ENCODE assay signal across 8 cellular contexts in genomic region chr16:3610698-3611144, GRCh38. TPM values are rescaled to one million over a fixed set of nuclear protein-coding genes. Genes with fewer than 3 reads are reported as not detected.
DNase-seq lines count a peak whose midpoint lies in the region; ATAC-seq, FAIRE-seq and TF ChIP-seq lines count a peak whose summit lies in the region.

No MANE protein-coding gene starts in this region.

- H3K27ac Mint-ChIP-seq in activated naive CD8-positive, alpha-beta T cell treated with anti-CD3 and anti-CD28 coated beads, Interleukin-2, amount 10 ng/mL, durations not matched to agents 7 days and 5 days, result peak overlapping the region; percentile 73

- intact Hi-C loops in HCT116 (cut with micrococcal nuclease), result no loop called here
- intact Hi-C loops in kidney (cut with DNase I), result no loop called here

- FAIRE-seq in kidney (lab: Jason Lieb, UNC), result no peak

- H3K36me3 Mint-ChIP-seq in activated naive CD8-positive, alpha-beta T cell treated with anti-CD3 and anti-CD28 coated beads, Interleukin-2, amount 10 ng/mL, durations not matched to agents 7 days and 5 days, result peaks cover 36% of the 10 kb centered on the region

- H3K9ac ChIP-seq in HCT116 (ENCODE audit: low read length), result peak overlapping the region; percentile 78
- peak overlapping the region; percentile 2 to 78 for H3K9ac ChIP-seq in kidney (ENCODE audit: low read length in 2 of 2)
- H3K9ac ChIP-seq in subcutaneous abdominal adipose tissue (ENCODE audit: low read length in 5 of 5), result peak overlapping the region; percentile 63 to 98 (median 95)

- H3K79me2 ChIP-seq in HCT116 (ENCODE audit: insufficient read depth, low read length), result peaks cover 41% of the 10 kb centered on the region

- BruUV-seq in HCT116 (replicated peaks; lab: Mats Ljungman, UMichigan), result no TSS peak

- CTCF ChIA-PET in HCT116 (lab: Charles Lee), result no interaction called here

- H3K9me3 ChIP-seq in HCT116 (ENCODE audit: control insufficient read depth in 1 of 2, insufficient read depth in 1 of 2, low read depth in 1 of 2, low read length in 2 of 2) (no peaks in the 10 kb centered on the region), kidney (ENCODE audit: control insufficient read depth in 1 of 2, low read length in 2 of 2) (no peaks in the 10 kb centered on the region), subcutaneous abdominal adipose tissue (ENCODE audit: control insufficient read depth in 5 of 5, low read length in 5 of 5) (no peaks in the 10 kb centered on the region)

- no peak for DNase-seq in AG09309 (ENCODE audit: low read depth)
- DNase-seq in HCT116 (ENCODE audit: low read depth, low spot score), result no peak
- no peak for DNase-seq in activated naive CD8-positive, alpha-beta T cell treated with anti-CD3 and anti-CD28 coated beads, Interleukin-2, amount 10 ng/mL, durations not matched to agents 7 days and 5 days
- no peak for DNase-seq in kidney
- DNase-seq in NCI-H2171 (lab: John Stamatoyannopoulos, UW), result no peak
- DNase-seq in NCI-H2196 (lab: John Stamatoyannopoulos, UW; ENCODE audit: unreplicated experiment), result no peak
- DNase-seq in DMS79 treated with DMSO at 0.1 percent for 48 hours (lab: John Stamatoyannopoulos, UW), result no peak

- no peak; the same call in 1 of the 2 replicates for ATAC-seq in HCT116
- no peak for ATAC-seq in activated naive CD8-positive, alpha-beta T cell treated with anti-CD3 and anti-CD28 coated beads, Interleukin-2, amount 10 ng/mL, durations not matched to agents 7 days and 5 days (ENCODE audit: low read depth)

- RAD21 ChIA-PET in HCT116 (lab: Charles Lee; ENCODE audit: low non-redundant PET in 1 of 2, low total read pairs in 2 of 2, uncharacterized antibody in 2 of 2, unreplicated experiment in 2 of 2), result no interaction called here

- H3K9me3 Mint-ChIP-seq in activated naive CD8-positive, alpha-beta T cell treated with anti-CD3 and anti-CD28 coated beads, Interleukin-2, amount 10 ng/mL, durations not matched to agents 7 days and 5 days, result no peaks in the 10 kb centered on the region

- H3K27me3 ChIP-seq in HCT116 (ENCODE audit: insufficient read depth, low read length), result no peaks in the 10 kb centered on the region
- H3K27me3 ChIP-seq in subcutaneous abdominal adipose tissue (ENCODE audit: control insufficient read depth in 5 of 5, insufficient read depth in 4 of 5, low read length in 5 of 5), result no peaks in the 10 kb centered on the region

- no peak overlapping the region for H2AFZ ChIP-seq in HCT116 (ENCODE audit: low read depth, low read length, poor library complexity, severe bottlenecking)

- peaks cover 53% of the 10 kb centered on the region for H3K4me1 Mint-ChIP-seq in activated naive CD8-positive, alpha-beta T cell treated with anti-CD3 and anti-CD28 coated beads, Interleukin-2, amount 10 ng/mL, durations not matched to agents 7 days and 5 days

- peak overlapping the region; percentile 89 for H3K4me2 ChIP-seq in HCT116 (ENCODE audit: low read length)

- H3K4me1 ChIP-seq in HCT116 (ENCODE audit: control insufficient read depth in 1 of 2, insufficient read depth in 2 of 2, low read length in 2 of 2), result peaks cover 5 to 14% of the 10 kb centered on the region in 2 experiments; a peak in 3 of 4 replicates
- H3K4me1 ChIP-seq in kidney (ENCODE audit: control insufficient read depth in 1 of 2, insufficient read depth in 1 of 2, low read depth in 1 of 2, low read length in 2 of 2), result peaks cover 3 to 6% of the 10 kb centered on the region in 2 donors
- H3K4me1 ChIP-seq in subcutaneous abdominal adipose tissue (ENCODE audit: control insufficient read depth in 5 of 5, insufficient read depth in 5 of 5, low read length in 5 of 5), result peaks cover 0 to 29% (median 23%) of the 10 kb centered on the region in 5 donors

- H3K27ac ChIP-seq in HCT116 (ENCODE audit: low read depth, low read length), result peak overlapping the region; percentile 84
- no peak overlapping the region for H3K27ac ChIP-seq in kidney (ENCODE audit: low read depth in 2 of 2, low read length in 2 of 2)
- H3K27ac ChIP-seq in subcutaneous abdominal adipose tissue (ENCODE audit: low read depth, low read length), result peak overlapping the region; percentile 65

- no peaks in the 10 kb centered on the region for H3K9me2 ChIP-seq in HCT116 (ENCODE audit: insufficient read depth)

- H3K4me3 Mint-ChIP-seq in activated naive CD8-positive, alpha-beta T cell treated with anti-CD3 and anti-CD28 coated beads, Interleukin-2, amount 10 ng/mL, durations not matched to agents 7 days and 5 days, result peak overlapping the region; percentile 100

- TF ChIP-seq POLR2A in HCT116 (IDR thresholded peaks at IDR 0.05; ENCODE audit: borderline replicate concordance, extremely low read depth, insufficient read depth, insufficient read length), result no peak

- no peak for TF ChIP-seq RAD21 in HCT116 (IDR thresholded peaks at IDR 0.05; ENCODE audit: low read depth)

- TF ChIP-seq CTCF in AG09309 (IDR thresholded peaks at IDR 0.05; ENCODE audit: control insufficient read depth, insufficient read depth, low read depth, low read length, missing control alignments) (no peak), HCT116 (IDR thresholded peaks at IDR 0.05 in 2 of 3, conservative IDR thresholded peaks at IDR 0.05 in 1 of 3; ENCODE audit: borderline replicate concordance in 1 of 3, insufficient read depth in 1 of 3, low read depth in 2 of 3, low read length in 2 of 3) (no peak), kidney (IDR thresholded peaks at IDR 0.05; ENCODE audit: borderline replicate concordance, extremely low read depth, insufficient read depth) (no peak)

- no peaks in the 10 kb centered on the region for H4K20me1 ChIP-seq in HCT116 (ENCODE audit: insufficient read depth)

- H3K36me3 ChIP-seq in HCT116 (ENCODE audit: control insufficient read depth in 1 of 2, insufficient read depth in 2 of 2, low read length in 2 of 2) (peaks cover 0 to 9% of the 10 kb centered on the region in 2 experiments; a peak in 2 of 4 replicates), kidney (ENCODE audit: control insufficient read depth in 1 of 2, insufficient read depth in 2 of 2, low read length in 2 of 2) (peaks cover 0 to 3% of the 10 kb centered on the region in 2 donors), subcutaneous abdominal adipose tissue (ENCODE audit: control insufficient read depth in 5 of 5, insufficient read depth in 5 of 5, low read length in 5 of 5) (peaks cover 0 to 4% (median 3%) of the 10 kb centered on the region in 5 donors)

- no peaks in the 10 kb centered on the region for H3K27me3 Mint-ChIP-seq in activated naive CD8-positive, alpha-beta T cell treated with anti-CD3 and anti-CD28 coated beads, Interleukin-2, amount 10 ng/mL, durations not matched to agents 7 days and 5 days

- POLR2A ChIA-PET in HCT116 (lab: Charles Lee), result no interaction called here
- POLR2A ChIA-PET in activated naive CD8-positive, alpha-beta T cell treated with anti-CD3 and anti-CD28 coated beads, Interleukin-2, amount 10 ng/mL, durations not matched to agents 7 days and 5 days (lab: Charles Lee), result interaction anchor here (0.7 kb wide), 1 partner anchor 31 kb away, joined by 4 read pairs; no protein-coding TSS in a partner anchor

- H3K4me3 ChIP-seq in AG09309 (ENCODE audit: control insufficient read depth, low read depth, low read length) (peak overlapping the region; percentile 85), HCT116 (replicated peaks in 1 of 2; ENCODE audit: low read depth in 1 of 2, low read length in 2 of 2) (peak overlapping the region; percentile 92 to 97), kidney (ENCODE audit: low read length in 2 of 2) (peak overlapping the region; percentile 60 to 94), subcutaneous abdominal adipose tissue (ENCODE audit: low read depth in 1 of 5, low read length in 5 of 5) (peak overlapping the region; percentile 82 to 97 (median 89))

TF ChIP-seq in HCT116, 20 proteins besides CTCF, POLR2A, EP300 and RAD21 (continues in another document):
- TF ChIP-seq, protein P1, sequence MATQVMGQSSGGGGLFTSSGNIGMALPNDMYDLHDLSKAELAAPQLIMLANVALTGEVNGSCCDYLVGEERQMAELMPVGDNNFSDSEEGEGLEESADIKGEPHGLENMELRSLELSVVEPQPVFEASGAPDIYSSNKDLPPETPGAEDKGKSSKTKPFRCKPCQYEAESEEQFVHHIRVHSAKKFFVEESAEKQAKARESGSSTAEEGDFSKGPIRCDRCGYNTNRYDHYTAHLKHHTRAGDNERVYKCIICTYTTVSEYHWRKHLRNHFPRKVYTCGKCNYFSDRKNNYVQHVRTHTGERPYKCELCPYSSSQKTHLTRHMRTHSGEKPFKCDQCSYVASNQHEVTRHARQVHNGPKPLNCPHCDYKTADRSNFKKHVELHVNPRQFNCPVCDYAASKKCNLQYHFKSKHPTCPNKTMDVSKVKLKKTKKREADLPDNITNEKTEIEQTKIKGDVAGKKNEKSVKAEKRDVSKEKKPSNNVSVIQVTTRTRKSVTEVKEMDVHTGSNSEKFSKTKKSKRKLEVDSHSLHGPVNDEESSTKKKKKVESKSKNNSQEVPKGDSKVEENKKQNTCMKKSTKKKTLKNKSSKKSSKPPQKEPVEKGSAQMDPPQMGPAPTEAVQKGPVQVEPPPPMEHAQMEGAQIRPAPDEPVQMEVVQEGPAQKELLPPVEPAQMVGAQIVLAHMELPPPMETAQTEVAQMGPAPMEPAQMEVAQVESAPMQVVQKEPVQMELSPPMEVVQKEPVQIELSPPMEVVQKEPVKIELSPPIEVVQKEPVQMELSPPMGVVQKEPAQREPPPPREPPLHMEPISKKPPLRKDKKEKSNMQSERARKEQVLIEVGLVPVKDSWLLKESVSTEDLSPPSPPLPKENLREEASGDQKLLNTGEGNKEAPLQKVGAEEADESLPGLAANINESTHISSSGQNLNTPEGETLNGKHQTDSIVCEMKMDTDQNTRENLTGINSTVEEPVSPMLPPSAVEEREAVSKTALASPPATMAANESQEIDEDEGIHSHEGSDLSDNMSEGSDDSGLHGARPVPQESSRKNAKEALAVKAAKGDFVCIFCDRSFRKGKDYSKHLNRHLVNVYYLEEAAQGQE (IDR thresholded peaks at IDR 0.05; ENCODE audit: low read depth), result no peak
- TF ChIP-seq CBX3 (IDR thresholded peaks at IDR 0.05; ENCODE audit: low read depth) (no peak), ZFX (IDR thresholded peaks at IDR 0.05) (no peak)

RNA-seq across cellular contexts. Expression of gene SLX4, which starts 0.7 kb away (rescaled TPM):
- 7.0 TPM for total RNA-seq in HCT116 (2021; ENCODE audit: unreplicated experiment)
- 4.2 and 4.3 TPM in 2 replicates for polyA plus RNA-seq in HCT116 (2012)
- 10 to 100 TPM; 16.8 to 16.9 TPM for total RNA-seq in activated naive CD8-positive, alpha-beta T cell treated with anti-CD3 and anti-CD28 coated beads, Interleukin-2, amount 10 ng/mL, durations not matched to agents 7 days and 5 days
- total RNA-seq in kidney, result 4.8 TPM
- polyA plus RNA-seq in kidney (ENCODE audit: insufficient read depth, low read depth, low replicate concordance), result 1.0 TPM

RNA-seq across cellular contexts. Expression of gene NLRC3, which starts 33.5 kb away (rescaled TPM):
- 0.15 TPM for total RNA-seq in HCT116 (2021; ENCODE audit: unreplicated experiment)
- 0.14 and 0.17 TPM in 2 replicates for polyA plus RNA-seq in HCT116 (2012)
- total RNA-seq in activated naive CD8-positive, alpha-beta T cell treated with anti-CD3 and anti-CD28 coated beads, Interleukin-2, amount 10 ng/mL, durations not matched to agents 7 days and 5 days, result 10 to 100 TPM; 95.9 to 97.4 TPM
- total RNA-seq in kidney, result 5.3 TPM
- polyA plus RNA-seq in kidney (ENCODE audit: insufficient read depth, low read depth, low replicate concordance), result 0.52 TPM

RNA-seq across cellular contexts. Expression of gene DNASE1, which starts 43.8 kb away (rescaled TPM):
- total RNA-seq in HCT116 (2021; ENCODE audit: unreplicated experiment) (11.0 TPM), kidney (16.1 TPM)
- polyA plus RNA-seq in HCT116 (2012), result 10.6 and 15.3 TPM in 2 replicates
- 10 to 100 TPM; 49.6 to 53.9 TPM for total RNA-seq in activated naive CD8-positive, alpha-beta T cell treated with anti-CD3 and anti-CD28 coated beads, Interleukin-2, amount 10 ng/mL, durations not matched to agents 7 days and 5 days
- 116 TPM for polyA plus RNA-seq in kidney (ENCODE audit: insufficient read depth, low read depth, low replicate concordance)

Comparison
In these comparisons a context has a peak if more than half of its experiments do, and no peak if none do; other contexts are left out.
1. H3K27ac ChIP-seq: peak in HCT116 (single experiment) and subcutaneous abdominal adipose tissue (single experiment); none in kidney (0 of 2).
2. H3K9ac ChIP-seq: peak in every context shown above with its lines; median percentile 95 in subcutaneous abdominal adipose tissue; 78 in HCT116; 40 in kidney.
3. RNA of gene NLRC3, which starts 33.5 kb away (total RNA-seq): 95.9 to 97.4 TPM in activated naive CD8-positive, alpha-beta T cell treated with anti-CD3 and anti-CD28 coated beads, Interleukin-2, amount 10 ng/mL, durations not matched to agents 7 days and 5 days; 5.3 TPM in kidney (single experiment) and 0.15 TPM in HCT116 (single experiment); every median in the first group is over 10 times any median in the second.
4. Peak in every context shown above with its lines, with median percentiles within 50 percentile points of each other: H3K4me3 ChIP-seq.